Comparison of ENCODE assay signal across 8 cellular contexts in the genomic region with DNA sequence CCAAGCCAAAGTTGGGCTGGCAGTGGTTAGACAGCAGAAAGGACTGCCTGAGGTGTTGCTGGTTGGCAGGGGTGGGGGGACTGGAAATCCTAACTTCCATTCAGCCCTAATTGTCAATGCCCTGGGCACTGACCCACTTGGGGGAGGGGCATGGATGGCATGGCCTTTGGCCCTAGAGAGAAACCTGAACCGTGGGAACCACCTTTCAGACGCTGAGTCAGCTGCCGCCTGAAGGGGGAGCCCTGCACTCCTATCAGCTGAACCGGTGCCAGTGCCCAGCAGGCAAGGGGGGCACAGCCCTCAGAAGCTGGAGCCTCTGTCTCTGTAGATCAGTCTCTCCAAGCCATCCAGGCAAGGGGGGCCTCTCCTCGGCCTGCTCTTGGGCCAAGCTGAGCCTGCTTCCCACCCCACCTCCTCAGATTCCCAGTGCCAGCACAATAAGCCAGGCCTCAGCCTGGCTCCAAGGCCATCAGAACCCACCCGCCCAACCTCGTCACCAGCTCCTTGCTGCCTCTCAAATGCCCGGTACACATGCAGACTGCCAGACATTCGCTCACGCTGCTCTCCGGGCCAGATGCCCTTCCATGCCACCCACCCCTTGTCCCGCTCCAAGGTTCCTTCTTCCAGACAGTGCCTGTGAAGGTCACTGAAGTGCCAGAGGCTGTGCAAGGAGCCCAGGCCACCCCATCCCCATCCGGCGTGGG. TPM values are rescaled to one million over a fixed set of nuclear protein-coding genes. Genes with fewer than 3 reads are reported as not detected.
DNase-seq lines count a peak whose midpoint lies in the region; ATAC-seq and TF ChIP-seq lines count a peak whose summit lies in the region.

No MANE protein-coding gene starts in this region.

- intact Hi-C loops in activated CD4-positive, alpha-beta T cell treated with anti-CD3 and anti-CD28 coated beads, Interleukin-2, amount 10 ng/mL, durations not matched to agents 24 days and 14 days (cut with micrococcal nuclease), result no loop called here

- peaks cover 0 to 27% (median 24%) of the 10 kb centered on the region in 5 donors for H3K36me3 ChIP-seq in subcutaneous abdominal adipose tissue (ENCODE audit: control insufficient read depth in 5 of 5, insufficient read depth in 5 of 5, low read length in 5 of 5)

- H3K4me3 Mint-ChIP-seq in activated CD4-positive, alpha-beta T cell treated with anti-CD3 and anti-CD28 coated beads, Interleukin-2, amount 10 ng/mL, durations not matched to agents 24 days and 14 days, result no peak overlapping the region
- H3K4me3 Mint-ChIP-seq in endothelial cell (ENCODE audit: unreplicated experiment), result no peak overlapping the region

- H3K27me3 ChIP-seq in subcutaneous abdominal adipose tissue (ENCODE audit: control insufficient read depth in 5 of 5, insufficient read depth in 4 of 5, low read length in 5 of 5), result no peaks in the 10 kb centered on the region

- no peak overlapping the region for H3K27ac Mint-ChIP-seq in activated CD4-positive, alpha-beta T cell treated with anti-CD3 and anti-CD28 coated beads, Interleukin-2, amount 10 ng/mL, durations not matched to agents 24 days and 14 days
- peak overlapping the region; percentile 83 for H3K27ac Mint-ChIP-seq in endothelial cell (ENCODE audit: unreplicated experiment)

- peaks cover 19% of the 10 kb centered on the region for H3K27me3 Mint-ChIP-seq in activated CD4-positive, alpha-beta T cell treated with anti-CD3 and anti-CD28 coated beads, Interleukin-2, amount 10 ng/mL, durations not matched to agents 24 days and 14 days
- H3K27me3 Mint-ChIP-seq in endothelial cell (ENCODE audit: unreplicated experiment), result peaks cover 7% of the 10 kb centered on the region

- TF ChIP-seq CTCF in endothelial cell (IDR thresholded peaks at IDR 0.05; ENCODE audit: unreplicated experiment), result peak; percentile 70

- H3K36me3 Mint-ChIP-seq in activated CD4-positive, alpha-beta T cell treated with anti-CD3 and anti-CD28 coated beads, Interleukin-2, amount 10 ng/mL, durations not matched to agents 24 days and 14 days (ENCODE audit: low read depth), result no peaks in the 10 kb centered on the region
- H3K36me3 Mint-ChIP-seq in endothelial cell (ENCODE audit: low read depth, unreplicated experiment), result peaks cover 3% of the 10 kb centered on the region

- ATAC-seq in HG02588 (IDR thresholded peaks at IDR 0.05; ENCODE audit: unreplicated experiment), result no peak

- DNase-seq in NCI-H2029 (lab: John Stamatoyannopoulos, UW), result peak; percentile 25
- DNase-seq in NCI-H2029 treated with DMSO at 0.1 percent for 48 hours (lab: John Stamatoyannopoulos, UW), result no peak
- peak; percentile 23 for DNase-seq in NCI-H1105 treated with DMSO at 0.1 percent for 48 hours (lab: John Stamatoyannopoulos, UW)
- DNase-seq in activated CD4-positive, alpha-beta T cell treated with anti-CD3 and anti-CD28 coated beads, Interleukin-2, amount 10 ng/mL, durations not matched to agents 24 days and 14 days, result peak; percentile 83
- DNase-seq in endothelial cell (ENCODE audit: low spot score), result peak; percentile 74
- peak; percentile 64 for DNase-seq in myocyte (ENCODE audit: low read depth)

- peak overlapping the region; percentile 87 for H3K27ac ChIP-seq in subcutaneous abdominal adipose tissue (ENCODE audit: low read depth, low read length)

- no peaks in the 10 kb centered on the region for H3K9me3 Mint-ChIP-seq in activated CD4-positive, alpha-beta T cell treated with anti-CD3 and anti-CD28 coated beads, Interleukin-2, amount 10 ng/mL, durations not matched to agents 24 days and 14 days
- no peaks in the 10 kb centered on the region for H3K9me3 Mint-ChIP-seq in endothelial cell (ENCODE audit: unreplicated experiment)

- H3K4me1 ChIP-seq in subcutaneous abdominal adipose tissue (ENCODE audit: control insufficient read depth in 5 of 5, insufficient read depth in 5 of 5, low read length in 5 of 5), result peaks cover 21 to 69% (median 61%) of the 10 kb centered on the region in 5 donors

- peak overlapping the region in 3 of 5 donors; percentile 35 to 58 (median 55) for H3K9ac ChIP-seq in subcutaneous abdominal adipose tissue (ENCODE audit: low read length in 5 of 5)

- peaks cover 2% of the 10 kb centered on the region for H3K4me1 Mint-ChIP-seq in activated CD4-positive, alpha-beta T cell treated with anti-CD3 and anti-CD28 coated beads, Interleukin-2, amount 10 ng/mL, durations not matched to agents 24 days and 14 days
- H3K4me1 Mint-ChIP-seq in endothelial cell (ENCODE audit: unreplicated experiment), result peaks cover 16% of the 10 kb centered on the region

- peak overlapping the region in 1 of 5 donors; percentile 52 for H3K4me3 ChIP-seq in subcutaneous abdominal adipose tissue (ENCODE audit: low read depth in 1 of 5, low read length in 5 of 5)

- no peaks in the 10 kb centered on the region for H3K9me3 ChIP-seq in subcutaneous abdominal adipose tissue (ENCODE audit: control insufficient read depth in 5 of 5, low read length in 5 of 5)

RNA-seq across cellular contexts. Expression of a gene that starts 11.6 kb away (rescaled TPM):
- total RNA-seq in activated CD4-positive, alpha-beta T cell treated with anti-CD3 and anti-CD28 coated beads, Interleukin-2, amount 10 ng/mL, durations not matched to agents 24 days and 14 days, result not detected in 2 replicates
- total RNA-seq in endothelial cell (ENCODE audit: unreplicated experiment) (4.5 TPM), myocyte (0.11 TPM in 1 of 2 replicates, not detected in the other)
- 0.25 TPM for polyA plus RNA-seq in myocyte (2012)

RNA-seq across cellular contexts. Expression of a gene that starts 29.6 kb away (rescaled TPM):
- total RNA-seq in activated CD4-positive, alpha-beta T cell treated with anti-CD3 and anti-CD28 coated beads, Interleukin-2, amount 10 ng/mL, durations not matched to agents 24 days and 14 days, result not detected in 2 replicates
- total RNA-seq in endothelial cell (ENCODE audit: unreplicated experiment) (not detected), myocyte (not detected in 2 replicates)
- polyA plus RNA-seq in myocyte (2012), result not detected

RNA-seq across cellular contexts. Expression of a gene that starts 56.8 kb away (rescaled TPM):
- total RNA-seq in activated CD4-positive, alpha-beta T cell treated with anti-CD3 and anti-CD28 coated beads, Interleukin-2, amount 10 ng/mL, durations not matched to agents 24 days and 14 days, result 64.0 and 64.4 TPM in 2 replicates
- 70.9 TPM for total RNA-seq in endothelial cell (ENCODE audit: unreplicated experiment)
- total RNA-seq in myocyte, result 52.0 and 61.7 TPM in 2 replicates
- 80.3 TPM for polyA plus RNA-seq in myocyte (2012)
